26 cellular contexts compared by ENCODE assay signal in the genomic region with DNA sequence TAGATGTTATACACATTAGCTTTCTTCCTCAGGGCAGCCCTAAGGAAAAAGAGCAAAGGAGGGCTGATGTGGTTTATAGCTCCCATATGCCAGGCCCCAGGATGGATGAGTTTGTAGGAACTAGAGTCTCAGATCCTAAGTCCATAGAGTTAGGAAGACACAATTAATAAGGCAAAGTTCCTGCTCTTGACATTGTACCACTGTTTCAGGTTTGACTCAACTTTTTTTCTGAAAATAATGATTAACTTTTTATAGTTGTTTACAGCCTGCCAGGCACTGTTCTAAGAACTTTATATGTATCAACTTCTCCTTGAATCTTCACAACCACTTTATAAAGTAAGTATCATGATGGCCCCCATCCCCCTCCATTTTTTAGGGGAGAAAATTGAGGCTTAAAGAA.
DNase-seq lines count a peak whose midpoint lies in the region; ATAC-seq, FAIRE-seq and TF ChIP-seq lines count a peak whose summit lies in the region.
"Had no signal": no experiment of that assay in that cellular context is flagged by ENCODE, and none has a peak within 500 bp of the region (broad histone marks: within the 10 kb centered on the region; RNA-seq: fewer than 3 reads in every experiment).

No MANE protein-coding gene starts in this region.

- H3K4me2 ChIP-seq in A549 = peak overlapping the region; percentile 53

- H3K27ac Mint-ChIP-seq in naive B cell = peak overlapping the region in 4 of 6 donors; percentile 26 to 71 (median 47)
- H3K27ac Mint-ChIP-seq: CD8-positive, alpha-beta T cell; H9; HFFc6; T-cell had no signal

- peaks cover 0 to 12% (median 8%) of the 10 kb centered on the region in 3 donors for H3K4me1 Mint-ChIP-seq in naive B cell
- H3K4me1 Mint-ChIP-seq: T-cell had no signal

- H3K4me3 Mint-ChIP-seq in naive B cell = no peak overlapping the region
- H3K4me3 Mint-ChIP-seq: CD8-positive, alpha-beta T cell; H9; HFFc6; T-cell had no signal

- TF ChIP-seq EP300 in A549 (IDR thresholded peaks at IDR 0.05) = no peak

- peak overlapping the region; percentile 85 to 97 for H3K27ac ChIP-seq in A549
- H3K27ac ChIP-seq in right cardiac atrium (ENCODE audit: low read length) = no peak overlapping the region
- H3K27ac ChIP-seq: 22Rv1, GM23248, SJCRH30 had no signal

- TF ChIP-seq RAD21 in A549 (conservative IDR thresholded peaks at IDR 0.05 in 1 of 2, IDR thresholded peaks at IDR 0.05 in 1 of 2) = no peak

- intact Hi-C loops in right cardiac atrium (cut with DNase I) = no loop called here

- POLR2A ChIA-PET in A549 (lab: Yijun Ruan, JAX) = no interaction called here

- H3K27me3 ChIP-seq in right cardiac atrium (ENCODE audit: control insufficient read depth, insufficient read depth) = no peaks in the 10 kb centered on the region
- H3K27me3 ChIP-seq: SJCRH30 had no signal

- peak; percentile 68 for FAIRE-seq in A549 (lab: Jason Lieb, UNC)
- FAIRE-seq: GM12891, HTR-8/SVneo had no signal

- CTCF ChIA-PET in A549 (lab: Yijun Ruan, JAX) = interaction anchor here (1.2 kb wide), 1 partner anchor 10 kb away, joined by 5 read pairs; no protein-coding TSS in a partner anchor

- H3K27me3 Mint-ChIP-seq in naive B cell = no peaks in the 10 kb centered on the region
- H3K27me3 Mint-ChIP-seq: T-cell had no signal

- H3K36me3 Mint-ChIP-seq in naive B cell = no peaks in the 10 kb centered on the region
- H3K36me3 Mint-ChIP-seq: CD8-positive, alpha-beta T cell; T-cell had no signal

- no peak for DNase-seq in A549 (ENCODE audit: low read depth in 1 of 2, low spot score in 1 of 2)
- no peak for DNase-seq in naive B cell
- DNase-seq in iPS-NIHi7 (ENCODE audit: extremely low spot score) = no peak
- DNase-seq in right cardiac atrium = no peak
- no peak for DNase-seq in RKO (ENCODE audit: low spot score)
- DNase-seq: C1 segment of cervical spinal cord; CD8-positive, alpha-beta T cell; DND-41; GM23248; H9; HFFc6; KG1; NCI-H1092; NCI-H1436 treated with DMSO at 0.1 percent for 48 hours; NCI-H1930; NCI-H510A; NCI-H748 treated with DMSO at 0.1 percent for 48 hours; SJCRH30; T-cell had no signal

- H3K9me3 ChIP-seq in A549 (no peaks in the 10 kb centered on the region), right cardiac atrium (ENCODE audit: control insufficient read depth, low read length) (no peaks in the 10 kb centered on the region)
- H3K9me3 ChIP-seq: SJCRH30 had no signal

- H3K4me3 ChIP-seq in A549 (no peak overlapping the region), right cardiac atrium (ENCODE audit: low read length) (no peak overlapping the region)
- H3K4me3 ChIP-seq: GM23248, SJCRH30 had no signal

- H3K4me1 ChIP-seq in A549 (peaks cover 98% of the 10 kb centered on the region), right cardiac atrium (ENCODE audit: control insufficient read depth, insufficient read depth, low read length) (no peaks in the 10 kb centered on the region)
- H3K4me1 ChIP-seq: SJCRH30 had no signal

- no peak for TF ChIP-seq CTCF in A549 (IDR thresholded peaks at IDR 0.05)

- no peak for TF ChIP-seq POLR2A in A549 (IDR thresholded peaks at IDR 0.05; ENCODE audit: low read length)

- peaks cover 0 to 2% (median 0%) of the 10 kb centered on the region in 7 donors for H3K9me3 Mint-ChIP-seq in naive B cell
- H3K9me3 Mint-ChIP-seq: CD8-positive, alpha-beta T cell; H9; HFFc6; T-cell had no signal

- peak in 1 of 2 experiments; percentile 3; a peak in 1 of 6 replicates for ATAC-seq in A549
- ATAC-seq in HG02759 (IDR thresholded peaks at IDR 0.05; ENCODE audit: unreplicated experiment) = peak; percentile 58
- peak; percentile 63 for ATAC-seq in HG03571 (IDR thresholded peaks at IDR 0.05; ENCODE audit: unreplicated experiment)
- no peak for ATAC-seq in naive B cell (ENCODE audit: low read depth in 2 of 2)
- ATAC-seq in HG03045 (IDR thresholded peaks at IDR 0.05; ENCODE audit: unreplicated experiment) = no peak
- no peak for ATAC-seq in right cardiac atrium
- ATAC-seq: CD8-positive, alpha-beta T cell; Panc1; T-cell had no signal

TF ChIP-seq in A549, 52 proteins besides CTCF, POLR2A, EP300 and RAD21:
- no peak for TF ChIP-seq NFE2L2 (conservative IDR thresholded peaks at IDR 0.05; ENCODE audit: low read length)
- no peak for TF ChIP-seq HOXA7 (CRISPR knock-in tag; IDR thresholded peaks at IDR 0.05)
- TF ChIP-seq, protein P1, sequence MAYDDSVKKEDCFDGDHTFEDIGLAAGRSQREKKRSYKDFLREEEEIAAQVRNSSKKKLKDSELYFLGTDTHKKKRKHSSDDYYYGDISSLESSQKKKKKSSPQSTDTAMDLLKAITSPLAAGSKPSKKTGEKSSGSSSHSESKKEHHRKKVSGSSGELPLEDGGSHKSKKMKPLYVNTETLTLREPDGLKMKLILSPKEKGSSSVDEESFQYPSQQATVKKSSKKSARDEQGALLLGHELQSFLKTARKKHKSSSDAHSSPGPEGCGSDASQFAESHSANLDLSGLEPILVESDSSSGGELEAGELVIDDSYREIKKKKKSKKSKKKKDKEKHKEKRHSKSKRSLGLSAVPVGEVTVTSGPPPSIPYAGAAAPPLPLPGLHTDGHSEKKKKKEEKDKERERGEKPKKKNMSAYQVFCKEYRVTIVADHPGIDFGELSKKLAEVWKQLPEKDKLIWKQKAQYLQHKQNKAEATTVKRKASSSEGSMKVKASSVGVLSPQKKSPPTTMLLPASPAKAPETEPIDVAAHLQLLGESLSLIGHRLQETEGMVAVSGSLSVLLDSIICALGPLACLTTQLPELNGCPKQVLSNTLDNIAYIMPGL (CRISPR knock-in tag; IDR thresholded peaks at IDR 0.05; ENCODE audit: borderline replicate concordance) = 0 out of 2 replicates have a peak, but pooled peaks have one; percentile 56

Comparison
In these comparisons a context has a peak if more than half of its experiments do, and no peak if none do; other contexts are left out.
1. ATAC-seq: peak in HG02759 (single experiment) and HG03571 (single experiment); none in naive B cell (0 of 2), HG03045 (single experiment) and right cardiac atrium (0 of 2).